8 cellular contexts compared by ENCODE assay signal in genomic region chr3:160401301-160402095, GRCh38. TPM values are rescaled to one million over a fixed set of nuclear protein-coding genes. Genes with fewer than 3 reads are reported as not detected.
DNase-seq lines count a peak whose midpoint lies in the region; ATAC-seq and TF ChIP-seq lines count a peak whose summit lies in the region.

No MANE protein-coding gene starts in this region.

- H3K27ac Mint-ChIP-seq in activated T-helper 17 cell treated with anti-CD3 and anti-CD28 coated beads, Interleukin-2, amount 50 U/mL, for 72 hours, result peak overlapping the region; percentile 79

- H3K9me3 ChIP-seq in iPS DF 6.9 (ENCODE audit: control insufficient read depth, insufficient read depth, low read length), result no peaks in the 10 kb centered on the region
- H3K9me3 ChIP-seq in spleen, result no peaks in the 10 kb centered on the region

- H3K4me1 Mint-ChIP-seq in activated T-helper 17 cell treated with anti-CD3 and anti-CD28 coated beads, Interleukin-2, amount 50 U/mL, for 72 hours, result peaks cover 35% of the 10 kb centered on the region

- intact Hi-C loops in spleen (cut with DNase I; ENCODE audit: low total_unique reads), result no loop called here

- TF ChIP-seq POLR2A in spleen (IDR thresholded peaks at IDR 0.05), result no peak

- no peaks in the 10 kb centered on the region for H3K27me3 ChIP-seq in iPS DF 6.9 (ENCODE audit: control insufficient read depth, insufficient read depth, low read length)
- H3K27me3 ChIP-seq in spleen (replicated peaks in 1 of 7), result peaks cover 0 to 21% (median 0%) of the 10 kb centered on the region in 7 donors

- H3K36me3 ChIP-seq in iPS DF 6.9 (ENCODE audit: control insufficient read depth, insufficient read depth, low read length) (no peaks in the 10 kb centered on the region), spleen (peaks cover 0 to 8% (median 0%) of the 10 kb centered on the region in 6 donors)

- H3K4me3 Mint-ChIP-seq in activated T-helper 17 cell treated with anti-CD3 and anti-CD28 coated beads, Interleukin-2, amount 50 U/mL, for 72 hours, result peak overlapping the region; percentile 95

- H3K36me3 Mint-ChIP-seq in activated T-helper 17 cell treated with anti-CD3 and anti-CD28 coated beads, Interleukin-2, amount 50 U/mL, for 72 hours (ENCODE audit: low read depth), result peaks cover 78% of the 10 kb centered on the region

- H3K4me1 ChIP-seq in iPS DF 6.9 (ENCODE audit: control insufficient read depth, insufficient read depth, low read length) (no peaks in the 10 kb centered on the region), spleen (peaks cover 0 to 77% (median 50%) of the 10 kb centered on the region in 6 donors)

- no CpG with 5 or more reads among the region's 16 CpGs for WGBS in iPS DF 6.9 (ENCODE audit: insufficient coverage, insufficient read length)
- 2 to 9% (median 7%) methylated on average over 16 of the region's 16 CpGs for WGBS in spleen, 5 donors

- H3K27ac ChIP-seq in iPS DF 6.9 (ENCODE audit: low read length) (no peak overlapping the region), spleen (peak overlapping the region in 7 of 8 donors; percentile 88 to 97 (median 93))

- H3K4me3 ChIP-seq in iPS DF 6.9 (ENCODE audit: low read length) (peak overlapping the region; percentile 79; the same call in 1 of the 2 replicates), spleen (peak overlapping the region; percentile 77 to 94 (median 89))

- H3K9me3 Mint-ChIP-seq in activated T-helper 17 cell treated with anti-CD3 and anti-CD28 coated beads, Interleukin-2, amount 50 U/mL, for 72 hours, result no peaks in the 10 kb centered on the region

- no peak for TF ChIP-seq CTCF in spleen (IDR thresholded peaks at IDR 0.05 in 8 of 11, conservative IDR thresholded peaks at IDR 0.05 in 3 of 11)

- no peaks in the 10 kb centered on the region for H3K27me3 Mint-ChIP-seq in activated T-helper 17 cell treated with anti-CD3 and anti-CD28 coated beads, Interleukin-2, amount 50 U/mL, for 72 hours

- ATAC-seq in activated T-helper 17 cell treated with anti-CD3 and anti-CD28 coated beads, Interleukin-2, amount 50 U/mL, for 72 hours (replicated peaks), result no peak
- ATAC-seq in GM21786 (IDR thresholded peaks at IDR 0.05; ENCODE audit: unreplicated experiment), result no peak

- DNase-seq in NCI-H82 (lab: John Stamatoyannopoulos, UW), result peak; percentile 50
- DNase-seq in NCI-H82 treated with DMSO at 0.1 percent for 48 hours (lab: John Stamatoyannopoulos, UW; ENCODE audit: unreplicated experiment), result no peak
- peak; percentile 44 for DNase-seq in MV-4-11 (lab: John Stamatoyannopoulos, UW)
- DNase-seq in iPS DF 6.9 (ENCODE audit: low read depth, low spot score), result no peak
- no peak for DNase-seq in spleen
- no peak for DNase-seq in SHP77 treated with DMSO at 0.1 percent for 48 hours (lab: John Stamatoyannopoulos, UW)

RNA-seq across cellular contexts. Expression of gene SMC4, which starts 2.0 kb away (rescaled TPM):
- 100 to 1,000 TPM; 182 to 207 TPM for total RNA-seq in activated T-helper 17 cell treated with anti-CD3 and anti-CD28 coated beads, Interleukin-2, amount 50 U/mL, for 72 hours
- 100 to 1,000 TPM in 1 of 7 donors, 10 to 100 TPM in 6; 48.3 to 112 (median 56.5) TPM for total RNA-seq in spleen
- 10 to 100 TPM; 21.2 to 28.3 (median 23.5) TPM for polyA plus RNA-seq in spleen

RNA-seq across cellular contexts. Expression of gene IFT80, which starts 2.5 kb away (rescaled TPM):
- 10 to 100 TPM; 17.3 to 20.0 TPM for total RNA-seq in activated T-helper 17 cell treated with anti-CD3 and anti-CD28 coated beads, Interleukin-2, amount 50 U/mL, for 72 hours
- 10 to 100 TPM; 17.3 to 44.0 (median 24.5) TPM for total RNA-seq in spleen
- 10 to 100 TPM; 15.3 to 17.7 (median 16.0) TPM for polyA plus RNA-seq in spleen

RNA-seq across cellular contexts. Expression of gene TRIM59, which starts 48.1 kb away (rescaled TPM):
- total RNA-seq in activated T-helper 17 cell treated with anti-CD3 and anti-CD28 coated beads, Interleukin-2, amount 50 U/mL, for 72 hours, result 10 to 100 TPM; 39.2 to 41.1 TPM
- total RNA-seq in spleen, result 10 to 100 TPM; 11.2 to 21.4 (median 12.7) TPM
- 1 to 10 TPM; 3.3 to 5.8 (median 5.4) TPM for polyA plus RNA-seq in spleen

Comparison
In these comparisons a context has a peak if more than half of its experiments do, and no peak if none do; other contexts are left out.
1. DNase-seq: peak in NCI-H82 (single experiment) and MV-4-11 (single experiment); none in NCI-H82 treated with DMSO at 0.1 percent for 48 hours (single experiment), iPS DF 6.9 (single experiment), spleen (single experiment) and SHP77 treated with DMSO at 0.1 percent for 48 hours (single experiment).